Comparison of ENCODE assay signal across 16 cellular contexts in genomic region chr13:110359840-110360301, GRCh38. TPM values are rescaled to one million over a fixed set of nuclear protein-coding genes. Genes with fewer than 3 reads are reported as not detected.
DNase-seq lines count a peak whose midpoint lies in the region; ATAC-seq, FAIRE-seq and TF ChIP-seq lines count a peak whose summit lies in the region.
"Had no signal": no experiment of that assay in that cellular context is flagged by ENCODE, and none has a peak within 500 bp of the region (broad histone marks: within the 10 kb centered on the region; RNA-seq: fewer than 3 reads in every experiment).

No MANE protein-coding gene starts in this region.

- intact Hi-C loops in Right ventricle myocardium superior (cut with DNase I), result no loop called here
- intact Hi-C loops in tibial artery (cut with DNase I; ENCODE audit: low total_unique reads), result no loop called here

- H3K4me1 ChIP-seq in cardiac muscle cell (ENCODE audit: low read depth) (peaks cover 56% of the 10 kb centered on the region), tibial artery (peaks cover 0 to 86% (median 57%) of the 10 kb centered on the region in 4 donors)
- H3K4me1 ChIP-seq: A549, breast epithelium had no signal

- H3K27me3 ChIP-seq in cardiac muscle cell, result no peaks in the 10 kb centered on the region
- H3K27me3 ChIP-seq in tibial artery, result no peaks in the 10 kb centered on the region
- H3K27me3 ChIP-seq: breast epithelium had no signal

- no peak for ATAC-seq in Right ventricle myocardium superior (ENCODE audit: poor library complexity)
- ATAC-seq: A549; activated T-helper 17 cell treated with anti-CD3 and anti-CD28 coated beads, Interleukin-2, amount 50 U/mL, for 72 hours had no signal

- no peak for FAIRE-seq in RCC 7860 (lab: Jason Lieb, UNC)
- FAIRE-seq: A549 had no signal

- H3K9me3 ChIP-seq in cardiac muscle cell (ENCODE audit: low read depth), result no peaks in the 10 kb centered on the region
- no peaks in the 10 kb centered on the region for H3K9me3 ChIP-seq in tibial artery
- H3K9me3 ChIP-seq: A549, breast epithelium had no signal

- peaks cover 18% of the 10 kb centered on the region for H3K4me1 Mint-ChIP-seq in mesothelial cell of epicardium
- H3K4me1 Mint-ChIP-seq: activated CD4-positive, alpha-beta T cell treated with anti-CD3 and anti-CD28 coated beads, Interleukin-2, amount 10 ng/mL, durations not matched to agents 7 days and 5 days; activated T-helper 17 cell treated with anti-CD3 and anti-CD28 coated beads, Interleukin-2, amount 50 U/mL, for 72 hours had no signal

- H3K9me3 Mint-ChIP-seq in mesothelial cell of epicardium, result no peaks in the 10 kb centered on the region
- H3K9me3 Mint-ChIP-seq: activated CD4-positive, alpha-beta T cell treated with anti-CD3 and anti-CD28 coated beads, Interleukin-2, amount 10 ng/mL, durations not matched to agents 7 days and 5 days; activated T-helper 17 cell treated with anti-CD3 and anti-CD28 coated beads, Interleukin-2, amount 50 U/mL, for 72 hours; type B pancreatic cell had no signal

- no peaks in the 10 kb centered on the region for H3K36me3 ChIP-seq in cardiac muscle cell
- peaks cover 11 to 19% (median 14%) of the 10 kb centered on the region in 3 donors for H3K36me3 ChIP-seq in tibial artery
- H3K36me3 ChIP-seq: breast epithelium had no signal

- DNase-seq in cardiac muscle cell (ENCODE audit: low read depth in 1 of 2, low spot score in 1 of 2) (peak; percentile 72 to 87), Right ventricle myocardium superior (no peak), dedifferentiated amniotic fluid mesenchymal stem cell (ENCODE audit: extremely low spot score) (peak; percentile 64), mesothelial cell of epicardium (ENCODE audit: low spot score in 2 of 2, unreplicated experiment in 2 of 2) (no peak), tibial artery (no peak), RCC 7860 (ENCODE audit: low spot score) (no peak), mesenteric fat pad (ENCODE audit: low spot score) (no peak), NCI-H226 (no peak)
- DNase-seq: activated CD4-positive, alpha-beta T cell treated with anti-CD3 and anti-CD28 coated beads, Interleukin-2, amount 10 ng/mL, durations not matched to agents 7 days and 5 days; DMS 273 treated with DMSO at 0.1 percent for 48 hours; NCI-H2171 treated with DMSO at 0.1 percent for 48 hours; T-helper 1 cell had no signal

- H3K4me3 ChIP-seq in cardiac muscle cell (no peak overlapping the region), tibial artery (no peak overlapping the region)
- H3K4me3 ChIP-seq: A549, breast epithelium had no signal

- no peak for TF ChIP-seq CTCF in cardiac muscle cell (IDR thresholded peaks at IDR 0.05; ENCODE audit: low read depth, low read length)
- TF ChIP-seq CTCF in mesothelial cell of epicardium (IDR thresholded peaks at IDR 0.05; ENCODE audit: unreplicated experiment), result no peak
- no peak for TF ChIP-seq CTCF in tibial artery (IDR thresholded peaks at IDR 0.05)

- H3K27ac Mint-ChIP-seq in mesothelial cell of epicardium, result peak overlapping the region; percentile 92
- H3K27ac Mint-ChIP-seq: activated CD4-positive, alpha-beta T cell treated with anti-CD3 and anti-CD28 coated beads, Interleukin-2, amount 10 ng/mL, durations not matched to agents 7 days and 5 days; activated T-helper 17 cell treated with anti-CD3 and anti-CD28 coated beads, Interleukin-2, amount 50 U/mL, for 72 hours; type B pancreatic cell had no signal

- no peaks in the 10 kb centered on the region for H3K27me3 Mint-ChIP-seq in mesothelial cell of epicardium (ENCODE audit: low read depth)
- H3K27me3 Mint-ChIP-seq: activated CD4-positive, alpha-beta T cell treated with anti-CD3 and anti-CD28 coated beads, Interleukin-2, amount 10 ng/mL, durations not matched to agents 7 days and 5 days; type B pancreatic cell had no signal

- H3K36me3 Mint-ChIP-seq in mesothelial cell of epicardium, result no peaks in the 10 kb centered on the region

- H3K27ac ChIP-seq in cardiac muscle cell, result peak overlapping the region; percentile 96
- H3K27ac ChIP-seq in tibial artery, result peak overlapping the region; percentile 73 to 84
- H3K27ac ChIP-seq: A549 had no signal

- H3K4me3 Mint-ChIP-seq in mesothelial cell of epicardium, result no peak overlapping the region
- H3K4me3 Mint-ChIP-seq: activated CD4-positive, alpha-beta T cell treated with anti-CD3 and anti-CD28 coated beads, Interleukin-2, amount 10 ng/mL, durations not matched to agents 7 days and 5 days; activated T-helper 17 cell treated with anti-CD3 and anti-CD28 coated beads, Interleukin-2, amount 50 U/mL, for 72 hours; type B pancreatic cell had no signal

RNA-seq across cellular contexts. Expression of gene COL4A2, which starts 52.8 kb away (rescaled TPM):
- total RNA-seq in cardiac muscle cell, result 285 and 516 TPM in 2 replicates
- 184 and 277 TPM in 2 replicates for polyA plus RNA-seq in cardiac muscle cell
- total RNA-seq in Right ventricle myocardium superior, result 91.2 TPM
- total RNA-seq in mesothelial cell of epicardium, result 432 to 469 TPM (median 449 TPM) in 3 replicates
- total RNA-seq in mesenteric fat pad, result 1,333 TPM
- total RNA-seq: activated CD4-positive, alpha-beta T cell treated with anti-CD3 and anti-CD28 coated beads, Interleukin-2, amount 10 ng/mL, durations not matched to agents 7 days and 5 days had no signal

RNA-seq across cellular contexts. Expression of gene COL4A1, which starts 52.9 kb away (rescaled TPM):
- total RNA-seq in cardiac muscle cell, result 107 and 171 TPM in 2 replicates
- polyA plus RNA-seq in cardiac muscle cell, result 73.9 and 95.2 TPM in 2 replicates
- 107 TPM for total RNA-seq in Right ventricle myocardium superior
- total RNA-seq in mesothelial cell of epicardium, result 341 to 362 TPM (median 347 TPM) in 3 replicates
- 1,996 TPM for total RNA-seq in mesenteric fat pad
- total RNA-seq: activated T-helper 17 cell treated with anti-CD3 and anti-CD28 coated beads, Interleukin-2, amount 50 U/mL, for 72 hours had no signal

Comparison
In these comparisons a context has a peak if more than half of its experiments do, and no peak if none do; other contexts are left out.
1. DNase-seq: peak in cardiac muscle cell (2 of 2) and dedifferentiated amniotic fluid mesenchymal stem cell (single experiment); none in Right ventricle myocardium superior (single experiment), mesothelial cell of epicardium (0 of 2), tibial artery (0 of 2), RCC 7860 (single experiment), mesenteric fat pad (single experiment) and NCI-H226 (single experiment).